In genomic region chr1:228898582-228898992, GRCh38 we compare ENCODE assay signal across 11 cellular contexts.
DNase-seq lines count a peak whose midpoint lies in the region; ATAC-seq, FAIRE-seq and TF ChIP-seq lines count a peak whose summit lies in the region.
"Had no signal": no experiment of that assay in that cellular context is flagged by ENCODE, and none has a peak within 500 bp of the region (broad histone marks: within the 10 kb centered on the region; RNA-seq: fewer than 3 reads in every experiment).

No MANE protein-coding gene starts in this region.

- H3K4me1 ChIP-seq in esophagus muscularis mucosa, result peaks cover 5 to 42% (median 40%) of the 10 kb centered on the region in 4 donors
- H3K4me1 ChIP-seq in breast epithelium, result peaks cover 3 to 11% of the 10 kb centered on the region in 2 donors

- WGBS in esophagus muscularis mucosa, result 74% methylated on average over 8 of the region's 8 CpGs

- intact Hi-C loops in esophagus muscularis mucosa (cut with DNase I), result no loop called here
- intact Hi-C loops in breast epithelium (cut with DNase I; ENCODE audit: low total_unique reads), result no loop called here

- H3K27ac ChIP-seq in esophagus muscularis mucosa (replicated peaks in 1 of 4) (no peak overlapping the region), breast epithelium (no peak overlapping the region)
- H3K27ac ChIP-seq: BLaER1, KMS-11 had no signal

- TF ChIP-seq CTCF in esophagus muscularis mucosa (IDR thresholded peaks at IDR 0.05), result no peak
- no peak for TF ChIP-seq CTCF in breast epithelium (IDR thresholded peaks at IDR 0.05)

- no peaks in the 10 kb centered on the region for H3K36me3 ChIP-seq in esophagus muscularis mucosa
- H3K36me3 ChIP-seq in breast epithelium, result no peaks in the 10 kb centered on the region
- H3K36me3 ChIP-seq: BLaER1 had no signal

- ATAC-seq in GM21576 (IDR thresholded peaks at IDR 0.05; ENCODE audit: unreplicated experiment), result peak; percentile 82
- ATAC-seq in HG03565 (IDR thresholded peaks at IDR 0.05; ENCODE audit: unreplicated experiment), result peak; percentile 95
- no peak for ATAC-seq in HG02571 (IDR thresholded peaks at IDR 0.05; ENCODE audit: unreplicated experiment)
- ATAC-seq: Panc1 had no signal

- TF ChIP-seq EP300 in esophagus muscularis mucosa (IDR thresholded peaks at IDR 0.05), result no peak

- FAIRE-seq in GM12892 (lab: Jason Lieb, UNC), result no peak

- H3K27me3 ChIP-seq in esophagus muscularis mucosa (no peaks in the 10 kb centered on the region), breast epithelium (no peaks in the 10 kb centered on the region)
- H3K27me3 ChIP-seq: BLaER1 had no signal

- no peaks in the 10 kb centered on the region for H3K9me3 ChIP-seq in esophagus muscularis mucosa
- no peaks in the 10 kb centered on the region for H3K9me3 ChIP-seq in breast epithelium
- H3K9me3 ChIP-seq: BLaER1 had no signal

- H3K4me3 ChIP-seq in esophagus muscularis mucosa (no peak overlapping the region), breast epithelium (no peak overlapping the region)
- H3K4me3 ChIP-seq: BLaER1 had no signal

- TF ChIP-seq POLR2A in GM12892 (IDR thresholded peaks at IDR 0.05; ENCODE audit: low read depth, low read length) (no peak), esophagus muscularis mucosa (IDR thresholded peaks at IDR 0.05; ENCODE audit: low read depth) (no peak), breast epithelium (IDR thresholded peaks at IDR 0.05) (no peak)

- peak; percentile 51 for DNase-seq in GM12892 (ENCODE audit: insufficient read length)
- peak; percentile 75 for DNase-seq in esophagus muscularis mucosa (ENCODE audit: extremely low spot score)
- DNase-seq in cerebellar nuclear complex (lab: John Stamatoyannopoulos, UW), result no peak
- DNase-seq in activated CD4-positive, CD25-positive, alpha-beta regulatory T cell treated with anti-CD3 and anti-CD28 coated beads, Interleukin-2, amount 50 U/mL, for 72 hours, result no peak
- DNase-seq in breast epithelium (ENCODE audit: low spot score in 2 of 2), result no peak

Comparison
In these comparisons a context has a peak if more than half of its experiments do, and no peak if none do; other contexts are left out.
1. DNase-seq: peak in GM12892 (single experiment) and esophagus muscularis mucosa (single experiment); none in cerebellar nuclear complex (0 of 2), activated CD4-positive, CD25-positive, alpha-beta regulatory T cell treated with anti-CD3 and anti-CD28 coated beads, Interleukin-2, amount 50 U/mL, for 72 hours (single experiment) and breast epithelium (0 of 2).